Comparison of ENCODE assay signal across 9 cellular contexts in the genomic region with DNA sequence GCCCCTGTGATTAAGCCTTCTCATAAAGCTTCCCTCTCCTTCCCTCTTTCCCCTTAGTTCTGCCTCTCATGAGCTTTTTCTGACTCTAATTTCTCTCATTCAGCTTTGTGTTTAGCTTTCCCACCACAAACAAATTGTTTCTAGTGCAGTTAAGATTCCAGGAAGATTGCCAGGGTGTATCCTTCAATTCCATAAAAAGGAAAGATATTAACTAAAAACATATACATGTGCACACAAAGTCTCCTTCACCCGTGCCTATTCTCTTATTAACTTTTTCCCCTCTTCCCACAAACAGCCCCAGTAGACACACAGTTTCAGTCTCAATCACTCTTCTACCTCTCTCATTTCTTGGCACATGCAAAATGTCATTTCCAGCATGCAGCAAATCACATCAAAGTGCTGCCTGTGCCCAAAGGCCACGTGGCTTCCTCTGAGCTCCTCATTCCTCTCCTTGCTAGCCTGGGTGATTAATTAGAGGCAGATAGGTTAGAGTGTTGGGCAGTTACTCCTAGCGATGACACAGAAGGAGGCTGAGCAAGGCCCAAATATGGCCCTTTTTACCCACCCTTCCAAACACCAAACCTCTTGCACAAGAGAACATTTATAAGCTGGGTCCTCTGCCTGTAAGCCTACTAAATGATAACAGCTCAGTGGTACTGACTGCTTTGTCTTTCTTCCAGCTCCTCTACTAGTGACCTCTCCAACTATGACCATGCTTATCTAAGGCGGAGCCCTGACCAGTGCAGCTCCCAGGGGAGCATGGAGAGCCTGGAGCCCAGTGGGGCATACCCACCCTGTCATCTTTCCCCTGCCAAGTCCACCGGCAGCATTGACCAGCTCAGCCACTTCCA.
DNase-seq lines count a peak whose midpoint lies in the region; ATAC-seq and TF ChIP-seq lines count a peak whose summit lies in the region.
"Had no signal": no experiment of that assay in that cellular context is flagged by ENCODE, and none has a peak within 500 bp of the region (broad histone marks: within the 10 kb centered on the region; RNA-seq: fewer than 3 reads in every experiment).

No MANE protein-coding gene starts in this region.

- CTCF ChIA-PET in CD4-positive, alpha-beta memory T cell (lab: Charles Lee; ENCODE audit: partially characterized antibody) = interaction anchor here (0.6 kb wide), 1 partner anchor 979 kb away, joined by 3 read pairs; no protein-coding TSS in a partner anchor

- DNase-seq in GM19240 (ENCODE audit: insufficient read length, low spot score) (peak; percentile 43), NCI-H226 (peak; percentile 34), fibroblast of the aortic adventitia (ENCODE audit: low read depth) (peak; percentile 87), gastrocnemius medialis (no peak), DMS153 treated with DMSO at 0.1 percent for 48 hours (lab: John Stamatoyannopoulos, UW; ENCODE audit: unreplicated experiment) (no peak)
- peak; percentile 46 for DNase-seq in stimulated activated CD8-positive, alpha-beta memory T cell treated with anti-CD3 and anti-CD28 coated beads, Interleukin-4, amount 100 ng/mL, for 48 hours
- no peak for DNase-seq in CD4-positive, alpha-beta memory T cell
- DNase-seq: central memory CD4-positive, alpha-beta T cell had no signal

- H3K9me3 Mint-ChIP-seq in CD4-positive, alpha-beta memory T cell = peaks cover 0 to 1% (median 0%) of the 10 kb centered on the region in 8 donors

- in situ Hi-C loops in gastrocnemius medialis (cut with MboI; ENCODE audit: low sequenced_read_pairs in 4 of 4) = no loop called here

- H3K36me3 ChIP-seq in gastrocnemius medialis = no peaks in the 10 kb centered on the region
- H3K36me3 ChIP-seq in CD4-positive, alpha-beta memory T cell (ENCODE audit: insufficient read depth, low read length) = no peaks in the 10 kb centered on the region

- H3K27ac ChIP-seq in gastrocnemius medialis = no peak overlapping the region
- H3K27ac ChIP-seq in CD4-positive, alpha-beta memory T cell (ENCODE audit: low read depth, low read length) = no peak overlapping the region

- H3K27ac Mint-ChIP-seq in CD4-positive, alpha-beta memory T cell = no peak overlapping the region

- no peaks in the 10 kb centered on the region for H3K4me1 ChIP-seq in gastrocnemius medialis
- H3K4me1 ChIP-seq in CD4-positive, alpha-beta memory T cell (ENCODE audit: insufficient read depth, low read length) = no peaks in the 10 kb centered on the region

- H3K4me3 Mint-ChIP-seq in CD4-positive, alpha-beta memory T cell = no peak overlapping the region

- no peaks in the 10 kb centered on the region for H3K27me3 ChIP-seq in gastrocnemius medialis
- H3K27me3 ChIP-seq in CD4-positive, alpha-beta memory T cell (ENCODE audit: insufficient read depth, low read length) = no peaks in the 10 kb centered on the region

- no peaks in the 10 kb centered on the region for H3K4me1 Mint-ChIP-seq in CD4-positive, alpha-beta memory T cell

- ATAC-seq in GM18502 (IDR thresholded peaks at IDR 0.05; ENCODE audit: poor library complexity, unreplicated experiment) (no peak), gastrocnemius medialis (no peak)

- no peaks in the 10 kb centered on the region for H3K9me3 ChIP-seq in gastrocnemius medialis
- H3K9me3 ChIP-seq in CD4-positive, alpha-beta memory T cell (ENCODE audit: control insufficient read depth in 1 of 2, low read length in 2 of 2) = no peaks in the 10 kb centered on the region

- no peaks in the 10 kb centered on the region for H3K36me3 Mint-ChIP-seq in CD4-positive, alpha-beta memory T cell

- intact Hi-C loops in gastrocnemius medialis (cut with DNase I; ENCODE audit: low total_unique reads) = no loop called here
- intact Hi-C loops in CD4-positive, alpha-beta memory T cell (cut with micrococcal nuclease) = no loop called here

- H3K4me3 ChIP-seq in fibroblast of the aortic adventitia (ENCODE audit: low read depth, low read length) = no peak overlapping the region
- no peak overlapping the region for H3K4me3 ChIP-seq in gastrocnemius medialis
- no peak overlapping the region for H3K4me3 ChIP-seq in CD4-positive, alpha-beta memory T cell (ENCODE audit: low read length in 2 of 2)

- no peak for TF ChIP-seq POLR2A in gastrocnemius medialis (IDR thresholded peaks at IDR 0.05)

- POLR2A ChIA-PET in CD4-positive, alpha-beta memory T cell (lab: Charles Lee; ENCODE audit: partially characterized antibody) = no interaction called here

- peaks cover 3 to 8% of the 10 kb centered on the region in 2 donors for H3K27me3 Mint-ChIP-seq in CD4-positive, alpha-beta memory T cell

- TF ChIP-seq CTCF in fibroblast of the aortic adventitia (IDR thresholded peaks at IDR 0.05; ENCODE audit: insufficient read depth, low read length) (no peak), gastrocnemius medialis (IDR thresholded peaks at IDR 0.05 in 4 of 5, conservative IDR thresholded peaks at IDR 0.05 in 1 of 5) (no peak)

Comparison
In these comparisons a context has a peak if more than half of its experiments do, and no peak if none do; other contexts are left out.
1. DNase-seq: peak in GM19240 (single experiment), NCI-H226 (single experiment), fibroblast of the aortic adventitia (single experiment) and stimulated activated CD8-positive, alpha-beta memory T cell treated with anti-CD3 and anti-CD28 coated beads, Interleukin-4, amount 100 ng/mL, for 48 hours (single experiment); none in gastrocnemius medialis (0 of 2), CD4-positive, alpha-beta memory T cell (0 of 5) and DMS153 treated with DMSO at 0.1 percent for 48 hours (single experiment).